ENCODE assay signal across 9 cellular contexts in genomic region chr17:29141484-29141835, GRCh38. TPM values are rescaled to one million over a fixed set of nuclear protein-coding genes. Genes with fewer than 3 reads are reported as not detected.
DNase-seq lines count a peak whose midpoint lies in the region; ATAC-seq and TF ChIP-seq lines count a peak whose summit lies in the region.
"Had no signal": no experiment of that assay in that cellular context is flagged by ENCODE, and none has a peak within 500 bp of the region (broad histone marks: within the 10 kb centered on the region; RNA-seq: fewer than 3 reads in every experiment).

No MANE protein-coding gene starts in this region.

- H3K4me1 Mint-ChIP-seq in stimulated activated effector memory CD8-positive, alpha-beta T cell treated with anti-CD3 and anti-CD28 coated beads, Interleukin-12 subunit alpha, Interleukin-12 subunit beta, amount 100 ng/mL, for 72 hours: peaks cover 83% of the 10 kb centered on the region

- peak overlapping the region in 3 of 4 donors; percentile 77 to 87 (median 84) for H3K27ac ChIP-seq in gastroesophageal sphincter

- H3K4me3 Mint-ChIP-seq in stimulated activated effector memory CD8-positive, alpha-beta T cell treated with anti-CD3 and anti-CD28 coated beads, Interleukin-12 subunit alpha, Interleukin-12 subunit beta, amount 100 ng/mL, for 72 hours: peak overlapping the region; percentile 92
- H3K4me3 Mint-ChIP-seq: WTC11 had no signal

- H3K27me3 ChIP-seq in gastroesophageal sphincter: no peaks in the 10 kb centered on the region

- peaks cover 0 to 66% (median 26%) of the 10 kb centered on the region in 3 donors for H3K4me1 ChIP-seq in gastroesophageal sphincter

- no peaks in the 10 kb centered on the region for H3K9me3 ChIP-seq in gastroesophageal sphincter

- TF ChIP-seq CTCF in GM12875 (IDR thresholded peaks at IDR 0.05; ENCODE audit: borderline replicate concordance, insufficient read depth, low read depth, low read length) (no peak), gastroesophageal sphincter (IDR thresholded peaks at IDR 0.05) (no peak)

- peak overlapping the region; percentile 91 for H3K27ac Mint-ChIP-seq in stimulated activated effector memory CD8-positive, alpha-beta T cell treated with anti-CD3 and anti-CD28 coated beads, Interleukin-12 subunit alpha, Interleukin-12 subunit beta, amount 100 ng/mL, for 72 hours

- peaks cover 0 to 8% of the 10 kb centered on the region in 2 donors for H3K36me3 ChIP-seq in gastroesophageal sphincter

- peaks cover 16% of the 10 kb centered on the region for H3K36me3 Mint-ChIP-seq in stimulated activated effector memory CD8-positive, alpha-beta T cell treated with anti-CD3 and anti-CD28 coated beads, Interleukin-12 subunit alpha, Interleukin-12 subunit beta, amount 100 ng/mL, for 72 hours
- H3K36me3 Mint-ChIP-seq: WTC11 had no signal

- ATAC-seq in gastroesophageal sphincter (no peak), GM18868 (IDR thresholded peaks at IDR 0.05; ENCODE audit: unreplicated experiment) (no peak)
- ATAC-seq in stimulated activated effector memory CD8-positive, alpha-beta T cell treated with anti-CD3 and anti-CD28 coated beads, Interleukin-12 subunit alpha, Interleukin-12 subunit beta, amount 100 ng/mL, for 72 hours: no peak
- ATAC-seq: WTC11 had no signal

- no peak for TF ChIP-seq EP300 in gastroesophageal sphincter (IDR thresholded peaks at IDR 0.05)

- H3K4me3 ChIP-seq in GM12875 (ENCODE audit: low read depth, low read length) (peak overlapping the region; percentile 64), gastroesophageal sphincter (no peak overlapping the region)

- H3K9me3 Mint-ChIP-seq in stimulated activated effector memory CD8-positive, alpha-beta T cell treated with anti-CD3 and anti-CD28 coated beads, Interleukin-12 subunit alpha, Interleukin-12 subunit beta, amount 100 ng/mL, for 72 hours: no peaks in the 10 kb centered on the region
- H3K9me3 Mint-ChIP-seq: WTC11 had no signal

- TF ChIP-seq POLR2A in gastroesophageal sphincter (IDR thresholded peaks at IDR 0.05): no peak

- DNase-seq in RPMI8226: peak; percentile 24
- no peak for DNase-seq in stimulated activated effector memory CD8-positive, alpha-beta T cell treated with anti-CD3 and anti-CD28 coated beads, Interleukin-12 subunit alpha, Interleukin-12 subunit beta, amount 100 ng/mL, for 72 hours (ENCODE audit: low spot score in 2 of 2)
- DNase-seq in activated CD4-positive, CD25-positive, alpha-beta regulatory T cell treated with anti-CD3 and anti-CD28 coated beads, Interleukin-2, amount 50 U/mL, for 72 hours: no peak
- DNase-seq in stimulated activated CD8-positive, alpha-beta memory T cell treated with anti-CD3 and anti-CD28 coated beads, Interleukin-4, amount 100 ng/mL, for 48 hours: no peak
- DNase-seq: GM23248 had no signal

- WGBS in gastroesophageal sphincter (ENCODE audit: low coverage in 1 of 2), 2 donors: 25 to 72% methylated on average over 1 to 3 of the region's 5 CpGs

RNA-seq across cellular contexts. Expression of gene MYO18A, which starts 38.7 kb away (rescaled TPM):
- 10 to 100 TPM; 45.5 to 70.5 (median 56.5) TPM for total RNA-seq in gastroesophageal sphincter
